ENCODE assay signal across 10 cellular contexts in the genomic region with DNA sequence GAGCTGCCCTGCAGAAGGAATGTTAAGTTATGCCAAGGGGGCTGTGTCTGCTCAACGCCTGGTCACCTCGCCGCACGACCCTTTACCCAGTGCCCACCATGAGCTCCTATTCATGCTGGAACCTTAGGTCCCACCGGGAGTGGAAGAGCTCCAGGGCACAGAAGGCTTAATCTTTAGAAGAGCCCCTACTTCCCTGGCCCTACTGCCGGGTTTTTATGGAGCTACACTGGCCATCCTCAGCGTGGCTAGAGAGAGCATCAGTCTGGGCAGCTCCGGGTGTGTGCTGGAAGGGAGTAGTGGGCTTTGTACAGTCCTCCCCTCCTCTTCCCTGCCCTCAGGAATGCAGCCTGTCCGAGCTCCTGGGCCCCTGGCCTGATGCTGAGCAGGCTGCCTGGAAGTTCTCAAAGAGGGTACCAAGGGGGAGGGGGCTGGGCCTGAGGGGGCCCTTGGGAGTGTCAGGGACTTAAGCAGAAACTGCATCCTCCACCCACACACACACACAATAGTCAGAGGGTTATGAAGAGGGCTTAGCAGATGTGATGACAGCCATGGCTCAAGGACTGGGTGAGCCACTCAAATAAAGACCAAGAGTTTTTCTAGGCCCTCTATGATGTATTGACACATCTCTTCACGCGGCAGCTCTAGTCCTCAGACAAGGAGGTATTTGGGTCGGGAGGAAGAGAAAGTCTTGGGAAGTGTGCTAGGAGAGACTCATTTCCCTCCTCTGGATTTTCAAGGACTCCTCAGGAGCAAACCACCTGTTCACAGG. TPM values are rescaled to one million over a fixed set of nuclear protein-coding genes. Genes with fewer than 3 reads are reported as not detected.
DNase-seq lines count a peak whose midpoint lies in the region; TF ChIP-seq lines count a peak whose summit lies in the region.
"Had no signal": no experiment of that assay in that cellular context is flagged by ENCODE, and none has a peak within 500 bp of the region (broad histone marks: within the 10 kb centered on the region; RNA-seq: fewer than 3 reads in every experiment).

No MANE protein-coding gene starts in this region.

- TF ChIP-seq RAD21 in neural cell (conservative IDR thresholded peaks at IDR 0.05), result no peak

- H3K27me3 ChIP-seq in H7 (ENCODE audit: control insufficient read depth, insufficient read depth, low read length), result peaks cover 41% of the 10 kb centered on the region
- H3K27me3 ChIP-seq in neural cell (ENCODE audit: insufficient read depth, low read depth, low read length), result peaks cover 16% of the 10 kb centered on the region

- no peaks in the 10 kb centered on the region for H3F3A ChIP-seq in neural cell (ENCODE audit: insufficient read depth, low read length, poor library complexity, severe bottlenecking)

- H3K36me3 ChIP-seq in H7 (replicated peaks; ENCODE audit: control insufficient read depth, insufficient read depth, low read length), result no peaks in the 10 kb centered on the region
- no peaks in the 10 kb centered on the region for H3K36me3 ChIP-seq in neural cell (ENCODE audit: insufficient read depth, low read length)
- H3K36me3 ChIP-seq: Peyer's patch had no signal

- no peak for TF ChIP-seq CTCF in neural cell (IDR thresholded peaks at IDR 0.05; ENCODE audit: poor library complexity, severe bottlenecking)

- H3K4me3 ChIP-seq in H7 (ENCODE audit: insufficient read depth, low read depth, low read length) (peak overlapping the region; percentile 56), neural cell (ENCODE audit: low read length) (peak overlapping the region; percentile 69)

- H4K20me1 ChIP-seq in neural cell (ENCODE audit: insufficient read depth), result no peaks in the 10 kb centered on the region

- peak overlapping the region; percentile 69 for H3K9ac ChIP-seq in neural cell (ENCODE audit: low read length)

- H3K79me2 ChIP-seq in neural cell (replicated peaks; ENCODE audit: insufficient read depth, low read length), result no peaks in the 10 kb centered on the region

- no peaks in the 10 kb centered on the region for H3K9me2 ChIP-seq in neural cell (ENCODE audit: insufficient read depth, low read length)

- peak; percentile 10 for DNase-seq in AG08395 (ENCODE audit: low spot score)
- DNase-seq in H7, result peak; percentile 73
- DNase-seq in ecto neural progenitor cell (ENCODE audit: low spot score), result peak; percentile 76
- DNase-seq in COR-L47 (lab: John Stamatoyannopoulos, UW), result no peak
- no peak for DNase-seq in epidermal melanocyte (ENCODE audit: insufficient read length, low spot score)
- no peak for DNase-seq in T-helper 2 cell
- DNase-seq in NCI-H446 treated with DMSO at 0.1 percent for 48 hours (lab: John Stamatoyannopoulos, UW), result no peak
- DNase-seq: Peyer's patch had no signal

- H3K4me2 ChIP-seq in neural cell (ENCODE audit: low read length), result peak overlapping the region; percentile 11

- peak overlapping the region; percentile 8 for H2AFZ ChIP-seq in neural cell (ENCODE audit: low read depth, low read length)

- H3K27ac ChIP-seq in neural cell (ENCODE audit: low read length), result no peak overlapping the region
- H3K27ac ChIP-seq: Peyer's patch had no signal

- no peaks in the 10 kb centered on the region for H3K9me3 ChIP-seq in neural cell (ENCODE audit: low read length)
- H3K9me3 ChIP-seq: Peyer's patch had no signal

- TF ChIP-seq EP300 in neural cell (conservative IDR thresholded peaks at IDR 0.05; ENCODE audit: poor library complexity, severe bottlenecking), result no peak

TF ChIP-seq in neural cell, 6 proteins besides CTCF, POLR2A, EP300 and RAD21:
- TF ChIP-seq TAF1 (IDR thresholded peaks at IDR 0.05; ENCODE audit: low read depth), result no peak
- no peak for TF ChIP-seq MXI1 (conservative IDR thresholded peaks at IDR 0.05; ENCODE audit: poor library complexity, severe bottlenecking)
- no peak for TF ChIP-seq EZH2 (IDR thresholded peaks at IDR 0.05; ENCODE audit: borderline replicate concordance, insufficient read depth, low read length, poor library complexity, severe bottlenecking)
- TF ChIP-seq, protein P1, sequence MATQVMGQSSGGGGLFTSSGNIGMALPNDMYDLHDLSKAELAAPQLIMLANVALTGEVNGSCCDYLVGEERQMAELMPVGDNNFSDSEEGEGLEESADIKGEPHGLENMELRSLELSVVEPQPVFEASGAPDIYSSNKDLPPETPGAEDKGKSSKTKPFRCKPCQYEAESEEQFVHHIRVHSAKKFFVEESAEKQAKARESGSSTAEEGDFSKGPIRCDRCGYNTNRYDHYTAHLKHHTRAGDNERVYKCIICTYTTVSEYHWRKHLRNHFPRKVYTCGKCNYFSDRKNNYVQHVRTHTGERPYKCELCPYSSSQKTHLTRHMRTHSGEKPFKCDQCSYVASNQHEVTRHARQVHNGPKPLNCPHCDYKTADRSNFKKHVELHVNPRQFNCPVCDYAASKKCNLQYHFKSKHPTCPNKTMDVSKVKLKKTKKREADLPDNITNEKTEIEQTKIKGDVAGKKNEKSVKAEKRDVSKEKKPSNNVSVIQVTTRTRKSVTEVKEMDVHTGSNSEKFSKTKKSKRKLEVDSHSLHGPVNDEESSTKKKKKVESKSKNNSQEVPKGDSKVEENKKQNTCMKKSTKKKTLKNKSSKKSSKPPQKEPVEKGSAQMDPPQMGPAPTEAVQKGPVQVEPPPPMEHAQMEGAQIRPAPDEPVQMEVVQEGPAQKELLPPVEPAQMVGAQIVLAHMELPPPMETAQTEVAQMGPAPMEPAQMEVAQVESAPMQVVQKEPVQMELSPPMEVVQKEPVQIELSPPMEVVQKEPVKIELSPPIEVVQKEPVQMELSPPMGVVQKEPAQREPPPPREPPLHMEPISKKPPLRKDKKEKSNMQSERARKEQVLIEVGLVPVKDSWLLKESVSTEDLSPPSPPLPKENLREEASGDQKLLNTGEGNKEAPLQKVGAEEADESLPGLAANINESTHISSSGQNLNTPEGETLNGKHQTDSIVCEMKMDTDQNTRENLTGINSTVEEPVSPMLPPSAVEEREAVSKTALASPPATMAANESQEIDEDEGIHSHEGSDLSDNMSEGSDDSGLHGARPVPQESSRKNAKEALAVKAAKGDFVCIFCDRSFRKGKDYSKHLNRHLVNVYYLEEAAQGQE (IDR thresholded peaks at IDR 0.05; ENCODE audit: borderline replicate concordance), result no peak
- TF ChIP-seq SMC3 (conservative IDR thresholded peaks at IDR 0.05; ENCODE audit: poor library complexity), result no peak

RNA-seq across cellular contexts. Expression of gene FIGNL2, which starts 16.4 kb away (rescaled TPM):
- 5.0 and 5.8 TPM in 2 replicates for total RNA-seq in H7 (2014; rRNA removed; shearing (Covaris generic))
- 0.06 and 0.21 TPM in 2 replicates for polyA plus RNA-seq in neural cell
- polyA minus RNA-seq in neural cell, result 0.49 and 0.58 TPM in 2 replicates

RNA-seq across cellular contexts. Expression of gene ANKRD33, which starts 23.0 kb away (rescaled TPM):
- 0.17 and 1.6 TPM in 2 replicates for total RNA-seq in H7 (2014; rRNA removed; shearing (Covaris generic))
- polyA plus RNA-seq in neural cell, result not detected in 2 replicates
- polyA minus RNA-seq in neural cell, result not detected in 2 replicates
- total RNA-seq: lung microvascular endothelial cell, Peyer's patch had no signal

RNA-seq across cellular contexts. Expression of gene ACVRL1, which starts 42.4 kb away (rescaled TPM):
- 0.07 and 0.33 TPM in 2 replicates for total RNA-seq in H7 (2014; rRNA removed; shearing (Covaris generic))
- not detected in 2 replicates for polyA plus RNA-seq in neural cell
- not detected in 2 replicates for polyA minus RNA-seq in neural cell

Comparison
In these comparisons a context has a peak if more than half of its experiments do, and no peak if none do; other contexts are left out.
1. DNase-seq: peak in AG08395 (single experiment), H7 (single experiment) and ecto neural progenitor cell (single experiment); none in COR-L47 (single experiment), epidermal melanocyte (single experiment), T-helper 2 cell (0 of 5) and NCI-H446 treated with DMSO at 0.1 percent for 48 hours (single experiment).